ENCODE assay signal across 12 cellular contexts in genomic region chr3:127781411-127782001, GRCh38. TPM values are rescaled to one million over a fixed set of nuclear protein-coding genes. Genes with fewer than 3 reads are reported as not detected.
DNase-seq lines count a peak whose midpoint lies in the region; ATAC-seq and TF ChIP-seq lines count a peak whose summit lies in the region.
"Had no signal": no experiment of that assay in that cellular context is flagged by ENCODE, and none has a peak within 500 bp of the region (broad histone marks: within the 10 kb centered on the region; RNA-seq: fewer than 3 reads in every experiment).

No MANE protein-coding gene starts in this region.

- H3K4me2 ChIP-seq in smooth muscle cell (peak overlapping the region; percentile 29), PC-3 (ENCODE audit: low read length) (no peak overlapping the region)

- H3K4me1 ChIP-seq in smooth muscle cell (ENCODE audit: low read depth): peaks cover 10% of the 10 kb centered on the region
- H3K4me1 ChIP-seq in PC-3 (ENCODE audit: insufficient read depth, low read length): peaks cover 11% of the 10 kb centered on the region

- H4K20me1 ChIP-seq in smooth muscle cell (ENCODE audit: low read depth) (no peaks in the 10 kb centered on the region), PC-3 (ENCODE audit: low read length) (no peaks in the 10 kb centered on the region)

- H2AFZ ChIP-seq in smooth muscle cell (ENCODE audit: low read depth) (no peak overlapping the region), PC-3 (ENCODE audit: low read length) (no peak overlapping the region)

- CTCF ChIA-PET in PC-3 (lab: Charles Lee): no interaction called here

- H3F3A ChIP-seq in smooth muscle cell (ENCODE audit: low read depth) (peaks cover 4% of the 10 kb centered on the region), PC-3 (ENCODE audit: low read length, unreplicated experiment) (no peaks in the 10 kb centered on the region)

- H3K4me3 ChIP-seq in smooth muscle cell (no peak overlapping the region), PC-3 (ENCODE audit: low read length) (no peak overlapping the region)

- POLR2A ChIA-PET in PC-3 (lab: Charles Lee; ENCODE audit: unreplicated experiment): no interaction called here

- ATAC-seq in left cardiac atrium (peak; percentile 50 to 67), HG02973 (IDR thresholded peaks at IDR 0.05; ENCODE audit: unreplicated experiment) (no peak), HG03097 (IDR thresholded peaks at IDR 0.05; ENCODE audit: low FRiP score, unreplicated experiment) (no peak), PC-3 (no peak)
- ATAC-seq: stimulated activated naive B cell treated with anti-CD40 and anti-IgM and Interleukin-4, amounts not matched to agents 10 μg/mL and 1 μg/mL and 100 μg/mL, for 72 hours had no signal

- H3K36me3 ChIP-seq in smooth muscle cell (ENCODE audit: low read depth) (no peaks in the 10 kb centered on the region), PC-3 (ENCODE audit: low read depth, low read length) (peaks cover 14% of the 10 kb centered on the region)

- H3K27me3 ChIP-seq in smooth muscle cell (ENCODE audit: low read depth): no peaks in the 10 kb centered on the region
- no peaks in the 10 kb centered on the region for H3K27me3 ChIP-seq in PC-3 (ENCODE audit: low read length)

- DNase-seq in EL (peak; percentile 91), left cardiac atrium (peak; percentile 67), smooth muscle cell (lab: John Stamatoyannopoulos, UW; ENCODE audit: unreplicated experiment) (no peak), NCI-H510A treated with DMSO at 0.1 percent for 48 hours (lab: John Stamatoyannopoulos, UW) (no peak), PC-3 (no peak)
- DNase-seq: glutamatergic neuron; NCI-H526; stimulated activated CD4-positive, alpha-beta T cell treated with anti-CD3 and anti-CD28 coated beads, Interleukin-15, amount 100 ng/mL, for 24 hours; stimulated activated naive B cell treated with anti-CD40 and anti-IgM and Interleukin-4, amounts not matched to agents 10 μg/mL and 1 μg/mL and 100 μg/mL, for 72 hours had no signal

- TF ChIP-seq CTCF in smooth muscle cell (IDR thresholded peaks at IDR 0.05; ENCODE audit: borderline replicate concordance, insufficient read depth, poor library complexity, severe bottlenecking) (no peak), PC-3 (conservative IDR thresholded peaks at IDR 0.05; ENCODE audit: low read depth, low read length) (no peak)

- no peaks in the 10 kb centered on the region for H3K9me2 ChIP-seq in PC-3 (replicated peaks; ENCODE audit: low read length)

- intact Hi-C loops in left cardiac atrium (cut with DNase I) (no loop called here), PC-3 (cut with micrococcal nuclease) (no loop called here)

- H3K9ac ChIP-seq in smooth muscle cell (ENCODE audit: low read depth): no peak overlapping the region
- no peak overlapping the region for H3K9ac ChIP-seq in PC-3 (ENCODE audit: low read length)

- 66% methylated on average over 15 of the region's 15 CpGs for WGBS in smooth muscle cell (ENCODE audit: low lambda C conversion rate)

- no peaks in the 10 kb centered on the region for H3K79me2 ChIP-seq in smooth muscle cell (ENCODE audit: low read depth)
- H3K79me2 ChIP-seq in PC-3 (ENCODE audit: low read length): 0 out of 2 replicates have a peak, but pooled peaks cover 10% of the 10 kb centered on the region

- H3K9me3 ChIP-seq in smooth muscle cell (replicated peaks; ENCODE audit: low read depth): no peaks in the 10 kb centered on the region
- no peaks in the 10 kb centered on the region for H3K9me3 ChIP-seq in PC-3 (ENCODE audit: low read length)

- BruUV-seq in PC-3 (replicated peaks; lab: Mats Ljungman, UMichigan): no TSS peak

- peak overlapping the region; percentile 43 for H3K27ac ChIP-seq in angular gyrus (ENCODE audit: low read depth, low read length)
- peak overlapping the region; percentile 65 for H3K27ac ChIP-seq in smooth muscle cell (ENCODE audit: low read depth)
- H3K27ac ChIP-seq in PC-3 (ENCODE audit: low read length): no peak overlapping the region

RNA-seq across cellular contexts. Expression of gene MGLL, which starts 40.8 kb away (rescaled TPM):
- total RNA-seq in left cardiac atrium: 100 to 1,000 TPM in 1 of 2 donors, 10 to 100 TPM in 1; 95.4 to 122 TPM
- 4.4 and 13.6 TPM in 2 replicates for total RNA-seq in smooth muscle cell
- 22.5 and 37.3 TPM in 2 replicates for polyA plus RNA-seq in smooth muscle cell
- 38.7 and 40.1 TPM in 2 replicates for total RNA-seq in PC-3 (2014; rRNA removed)

Comparison
In these comparisons a context has a peak if more than half of its experiments do, and no peak if none do; other contexts are left out.
1. DNase-seq: peak in EL (single experiment) and left cardiac atrium (single experiment); none in smooth muscle cell (single experiment), NCI-H510A treated with DMSO at 0.1 percent for 48 hours (single experiment) and PC-3 (single experiment).
2. ATAC-seq: peak in left cardiac atrium (2 of 2); none in HG02973 (single experiment), HG03097 (single experiment) and PC-3 (single experiment).